Comparison of ENCODE assay signal across 7 cellular contexts in the genomic region with DNA sequence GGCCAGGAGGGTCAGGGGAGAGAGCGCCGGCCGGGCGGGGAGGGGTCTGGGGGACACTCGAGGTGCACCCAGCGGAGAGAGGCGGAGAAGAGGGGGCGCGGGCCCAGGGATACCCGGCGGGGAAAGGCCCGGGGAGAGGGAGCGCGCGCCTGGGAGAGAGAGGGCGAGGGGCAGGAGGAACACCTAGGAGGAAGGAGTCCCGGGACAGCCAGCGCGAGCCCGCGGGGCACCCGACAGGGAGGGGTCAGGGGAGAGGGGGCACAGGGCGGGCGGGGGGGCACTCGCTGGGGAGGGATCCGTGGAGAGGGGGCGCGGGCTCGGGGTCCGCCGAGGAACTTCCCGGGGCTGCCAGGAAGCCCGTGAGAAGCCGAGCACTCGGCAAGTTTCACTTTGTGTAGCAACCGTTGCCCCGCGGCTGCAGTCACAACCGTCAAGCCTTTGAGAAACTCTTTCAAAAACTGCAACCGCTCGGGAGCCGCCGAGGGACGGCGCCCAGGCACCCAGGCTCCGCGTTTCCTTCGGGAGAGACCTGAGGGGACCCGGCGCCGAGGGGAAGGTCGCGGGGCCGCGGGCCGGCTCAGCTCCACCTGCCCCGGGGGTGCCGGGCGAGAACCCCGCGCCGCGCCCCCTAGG. TPM values are rescaled to one million over a fixed set of nuclear protein-coding genes. Genes with fewer than 3 reads are reported as not detected.
DNase-seq lines count a peak whose midpoint lies in the region; ATAC-seq and TF ChIP-seq lines count a peak whose summit lies in the region.

No MANE protein-coding gene starts in this region.

- H3K4me3 Mint-ChIP-seq in activated CD4-positive, alpha-beta T cell treated with anti-CD3 and anti-CD28 coated beads for 36 hours, result peak overlapping the region; percentile 93

- CTCF ChIA-PET in activated CD4-positive, alpha-beta T cell treated with anti-CD3 and anti-CD28 coated beads for 36 hours (lab: Charles Lee), result interaction anchor here (1.5 kb wide), 1 partner anchor 51 kb away, joined by 5 read pairs; no protein-coding TSS in a partner anchor

- POLR2A ChIA-PET in activated CD4-positive, alpha-beta T cell treated with anti-CD3 and anti-CD28 coated beads for 36 hours (lab: Charles Lee), result interaction anchor here (0.7 to 1.6 kb wide), 3 partner anchors 51 to 196 kb away, joined by 3 to 16 read pairs (median 7); no protein-coding TSS in a partner anchor

- no peak overlapping the region for H3K27ac Mint-ChIP-seq in activated CD4-positive, alpha-beta T cell treated with anti-CD3 and anti-CD28 coated beads for 36 hours

- H3K36me3 ChIP-seq in colonic mucosa, result no peaks in the 10 kb centered on the region
- H3K36me3 ChIP-seq in left lung, result peaks cover 0 to 9% of the 10 kb centered on the region in 2 donors

- H3K9ac ChIP-seq in colonic mucosa (ENCODE audit: low read depth in 2 of 2, low read length in 2 of 2), result peak overlapping the region; percentile 71 to 97

- peaks cover 4% of the 10 kb centered on the region for H3K9me3 Mint-ChIP-seq in activated CD4-positive, alpha-beta T cell treated with anti-CD3 and anti-CD28 coated beads for 36 hours (ENCODE audit: low read depth)

- H3K9me3 ChIP-seq in colonic mucosa (no peaks in the 10 kb centered on the region), left lung (no peaks in the 10 kb centered on the region)

- H3K27ac ChIP-seq in colonic mucosa (peak overlapping the region; percentile 97), left lung (peak overlapping the region; percentile 92 to 98)

- TF ChIP-seq CTCF in GM13976 (IDR thresholded peaks at IDR 0.05; ENCODE audit: borderline replicate concordance, control extremely low read depth, extremely low read depth, insufficient read depth, missing control alignments) (no peak), colonic mucosa (IDR thresholded peaks at IDR 0.05) (no peak), left lung (IDR thresholded peaks at IDR 0.05) (no peak)

- intact Hi-C loops in activated CD4-positive, alpha-beta T cell treated with anti-CD3 and anti-CD28 coated beads for 36 hours (cut with DNase I, micrococcal nuclease), result loop anchor here (1.0 to 5.0 kb wide), 11 partner anchors 32 to 969 kb away; a partner anchor contains a TSS
- intact Hi-C loops in colonic mucosa (cut with DNase I), result loop anchor here (10.0 kb wide), 1 partner anchor 114 kb away; no protein-coding TSS in a partner anchor
- intact Hi-C loops in left lung (cut with DNase I), result no loop called here

- H3K4me3 ChIP-seq in colonic mucosa (peak overlapping the region; percentile 77), left lung (peak overlapping the region; percentile 80 to 86)

- H3K4me1 Mint-ChIP-seq in activated CD4-positive, alpha-beta T cell treated with anti-CD3 and anti-CD28 coated beads for 36 hours, result peaks cover 44% of the 10 kb centered on the region

- ATAC-seq in HG02571 (IDR thresholded peaks at IDR 0.05; ENCODE audit: unreplicated experiment), result peak; percentile 33
- ATAC-seq in activated CD4-positive, alpha-beta T cell treated with anti-CD3 and anti-CD28 coated beads for 36 hours, result peak; percentile 47
- peak; percentile 36 for ATAC-seq in left lung

- DNase-seq in GM13976 (ENCODE audit: low spot score), result peak; percentile 77
- peak; percentile 15 for DNase-seq in NCI-H1048 (lab: John Stamatoyannopoulos, UW)
- peak; percentile 87 for DNase-seq in activated CD4-positive, alpha-beta T cell treated with anti-CD3 and anti-CD28 coated beads for 36 hours
- DNase-seq in colonic mucosa, result peak; percentile 72
- peak; percentile 74 to 93 for DNase-seq in left lung
- DNase-seq in stimulated activated CD4-positive, alpha-beta T cell treated with anti-CD3 and anti-CD28 coated beads, Interleukin-4, amount 100 ng/mL, for 4 hours, result peak; percentile 57 to 59

- in situ Hi-C loops in GM13976 (cut with MboI; ENCODE audit: low sequenced_read_pairs, unreplicated experiment), result no loop called here

- no peaks in the 10 kb centered on the region for H3K4me1 ChIP-seq in colonic mucosa
- peaks cover 10 to 36% of the 10 kb centered on the region in 2 donors for H3K4me1 ChIP-seq in left lung

- H3K36me3 Mint-ChIP-seq in activated CD4-positive, alpha-beta T cell treated with anti-CD3 and anti-CD28 coated beads for 36 hours (ENCODE audit: low read depth), result peaks cover 47% of the 10 kb centered on the region

- H3K27me3 Mint-ChIP-seq in activated CD4-positive, alpha-beta T cell treated with anti-CD3 and anti-CD28 coated beads for 36 hours, result no peaks in the 10 kb centered on the region

- H3K27me3 ChIP-seq in colonic mucosa (no peaks in the 10 kb centered on the region), left lung (no peaks in the 10 kb centered on the region)

RNA-seq across cellular contexts. Expression of a gene that starts 0.5 kb away (rescaled TPM):
- 100 to 1,000 TPM; 197 to 203 TPM for total RNA-seq in activated CD4-positive, alpha-beta T cell treated with anti-CD3 and anti-CD28 coated beads for 36 hours
- total RNA-seq in colonic mucosa (100 to 1,000 TPM; 257 to 424 TPM), left lung (100 to 1,000 TPM; 315 to 328 TPM)

Comparison
In these comparisons a context has a peak if more than half of its experiments do, and no peak if none do; other contexts are left out.
1. Peak in every context shown above with its lines: DNase-seq, ATAC-seq, H3K4me3 ChIP-seq and H3K27ac ChIP-seq.
2. DNase-seq: peak in every context shown above with its lines; median percentile 87 in activated CD4-positive, alpha-beta T cell treated with anti-CD3 and anti-CD28 coated beads for 36 hours; 84 in left lung; 77 in GM13976; 72 in colonic mucosa; 58 in stimulated activated CD4-positive, alpha-beta T cell treated with anti-CD3 and anti-CD28 coated beads, Interleukin-4, amount 100 ng/mL, for 4 hours; 15 in NCI-H1048.
3. intact Hi-C loops: an anchor here in activated CD4-positive, alpha-beta T cell treated with anti-CD3 and anti-CD28 coated beads for 36 hours (1.0 to 5.0 kb wide) and colonic mucosa (10.0 kb wide); none called in left lung.